Comparison of ENCODE assay signal across 1 cellular context in the genomic region with DNA sequence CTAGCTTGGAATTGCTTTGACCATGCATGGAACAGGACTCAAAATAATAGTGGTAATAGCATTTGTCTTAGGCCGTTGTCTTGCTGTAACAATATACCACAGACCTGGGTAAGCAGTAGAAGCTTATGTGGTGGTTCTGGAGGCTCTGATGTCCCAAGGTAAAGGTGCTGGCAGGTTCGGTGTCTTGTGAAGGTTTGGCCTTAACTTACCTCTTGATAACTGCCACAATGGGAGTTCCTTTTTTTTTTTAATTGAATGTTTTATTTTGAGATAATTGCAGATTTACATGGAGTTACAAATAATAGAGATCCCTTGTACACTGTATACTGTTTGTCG.
A peak's percentile ranks its signal among the peaks of the same experiment; 100 is the strongest.
TF ChIP-seq lines count a peak whose summit lies in the region.

No MANE protein-coding gene starts in this region.

TF ChIP-seq in GM12878, 131 proteins besides CTCF, POLR2A, EP300 and RAD21:
- TF ChIP-seq POLR2AphosphoS2 (IDR thresholded peaks at IDR 0.05; ENCODE audit: low read depth, low read length) (peak; percentile 49), PML (IDR thresholded peaks at IDR 0.05; ENCODE audit: low read length) (0 out of 2 replicates have a peak, but pooled peaks have one; percentile 30)
- TF ChIP-seq, protein P1, sequence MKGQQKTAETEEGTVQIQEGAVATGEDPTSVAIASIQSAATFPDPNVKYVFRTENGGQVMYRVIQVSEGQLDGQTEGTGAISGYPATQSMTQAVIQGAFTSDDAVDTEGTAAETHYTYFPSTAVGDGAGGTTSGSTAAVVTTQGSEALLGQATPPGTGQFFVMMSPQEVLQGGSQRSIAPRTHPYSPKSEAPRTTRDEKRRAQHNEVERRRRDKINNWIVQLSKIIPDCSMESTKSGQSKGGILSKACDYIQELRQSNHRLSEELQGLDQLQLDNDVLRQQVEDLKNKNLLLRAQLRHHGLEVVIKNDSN (IDR thresholded peaks at IDR 0.05; ENCODE audit: borderline replicate concordance, extremely low read length, insufficient read depth, low read depth, low read length): no peak
